12 cellular contexts compared by ENCODE assay signal in genomic region chr6:68559716-68560115, GRCh38.
A peak's percentile ranks its signal among the peaks of the same experiment; 100 is the strongest.
DNase-seq lines count a peak whose midpoint lies in the region; ATAC-seq and TF ChIP-seq lines count a peak whose summit lies in the region.
"Had no signal": no experiment of that assay in that cellular context is flagged by ENCODE, and none has a peak within 500 bp of the region (broad histone marks: within the 10 kb centered on the region; RNA-seq: fewer than 3 reads in every experiment).

No MANE protein-coding gene starts in this region.

- H3K9ac ChIP-seq in mammary epithelial cell (ENCODE audit: insufficient read depth, low read length), result no peak overlapping the region
- H3K9ac ChIP-seq: BLaER1 treated with 17β-estradiol and CSF1 and Interleukin-3, amounts not matched to agents 10 nM and 100 nM had no signal

- H2AFZ ChIP-seq in mammary epithelial cell (ENCODE audit: low read depth, low read length), result no peak overlapping the region

- CTCF ChIA-PET in mammary epithelial cell (lab: Charles Lee; ENCODE audit: low non-redundant PET), result no interaction called here

- no TSS peak for BruUV-seq in mammary epithelial cell (replicated peaks; lab: Mats Ljungman, UMichigan)

- H3K4me3 Mint-ChIP-seq in activated naive CD8-positive, alpha-beta T cell treated with anti-CD3 and anti-CD28 coated beads, Interleukin-2, amount 50 U/mL, for 24 hours, result no peak overlapping the region
- H3K4me3 Mint-ChIP-seq: activated CD8-positive, alpha-beta T cell treated with anti-CD3 and anti-CD28 coated beads, Interleukin-2, amount 10 ng/mL, durations not matched to agents 7 days and 5 days; naive thymus-derived CD8-positive, alpha-beta T cell had no signal

- no peak overlapping the region for H3K27ac ChIP-seq in mammary epithelial cell (ENCODE audit: insufficient read depth, low read depth, low read length)
- H3K27ac ChIP-seq: BLaER1 treated with 17β-estradiol and CSF1 and Interleukin-3, amounts not matched to agents 10 nM and 100 nM; gastroesophageal sphincter had no signal

- no peak for TF ChIP-seq CTCF in mammary epithelial cell (conservative IDR thresholded peaks at IDR 0.05 in 1 of 2, IDR thresholded peaks at IDR 0.05 in 1 of 2; ENCODE audit: extremely low read depth in 1 of 2, insufficient read depth in 1 of 2, low read depth in 1 of 2, low read length in 2 of 2)

- DNase-seq in Caki2 (ENCODE audit: low read depth) (peak; percentile 10), NCI-H1417 (lab: John Stamatoyannopoulos, UW) (peak; percentile 28 to 90 (median 60)), RPMI7951 (ENCODE audit: low read depth) (peak; percentile 1), iPS-NIHi11 (ENCODE audit: low spot score) (peak; percentile 10), T-helper 2 cell (no peak), mammary epithelial cell (no peak)
- DNase-seq in activated naive CD8-positive, alpha-beta T cell treated with anti-CD3 and anti-CD28 coated beads, Interleukin-2, amount 50 U/mL, for 24 hours, result no peak
- DNase-seq: activated CD8-positive, alpha-beta T cell treated with anti-CD3 and anti-CD28 coated beads, Interleukin-2, amount 10 ng/mL, durations not matched to agents 7 days and 5 days; naive thymus-derived CD8-positive, alpha-beta T cell had no signal

- H3K36me3 Mint-ChIP-seq in activated naive CD8-positive, alpha-beta T cell treated with anti-CD3 and anti-CD28 coated beads, Interleukin-2, amount 50 U/mL, for 24 hours (ENCODE audit: low read depth), result no peaks in the 10 kb centered on the region
- H3K36me3 Mint-ChIP-seq: naive thymus-derived CD8-positive, alpha-beta T cell had no signal

- H3K9me3 ChIP-seq in mammary epithelial cell (replicated peaks; ENCODE audit: insufficient read depth, low read length), result no peaks in the 10 kb centered on the region
- H3K9me3 ChIP-seq: BLaER1 treated with 17β-estradiol and CSF1 and Interleukin-3, amounts not matched to agents 10 nM and 100 nM; gastroesophageal sphincter had no signal

- 81% methylated on average over 5 of the region's 5 CpGs for WGBS in mammary epithelial cell (ENCODE audit: low coverage, missing lambda C conversion rate)

- no peaks in the 10 kb centered on the region for H3K4me1 ChIP-seq in mammary epithelial cell (ENCODE audit: insufficient read depth, low read length)
- H3K4me1 ChIP-seq: gastroesophageal sphincter had no signal

- in situ Hi-C loops in Caki2 (cut with HindIII; ENCODE audit: low pct_unique_long_range_greater_than_20kb, low sequenced_read_pairs), result no loop called here
- in situ Hi-C loops in mammary epithelial cell (cut with MboI; ENCODE audit: low sequenced_read_pairs in 2 of 2), result no loop called here

- no peaks in the 10 kb centered on the region for H3K79me2 ChIP-seq in mammary epithelial cell (ENCODE audit: insufficient read depth, low read length)

- no peak overlapping the region for H3K4me2 ChIP-seq in mammary epithelial cell (ENCODE audit: insufficient read depth, low read depth, low read length)

- no peak for ATAC-seq in GM19455 (IDR thresholded peaks at IDR 0.05; ENCODE audit: unreplicated experiment)
- no peak for ATAC-seq in activated naive CD8-positive, alpha-beta T cell treated with anti-CD3 and anti-CD28 coated beads, Interleukin-2, amount 50 U/mL, for 24 hours
- ATAC-seq: activated CD8-positive, alpha-beta T cell treated with anti-CD3 and anti-CD28 coated beads, Interleukin-2, amount 10 ng/mL, durations not matched to agents 7 days and 5 days; gastroesophageal sphincter; naive thymus-derived CD8-positive, alpha-beta T cell had no signal

- dilution Hi-C loops in mammary epithelial cell (cut with HindIII; ENCODE audit: low sequenced_read_pairs), result no loop called here

- no peaks in the 10 kb centered on the region for H4K20me1 ChIP-seq in mammary epithelial cell (ENCODE audit: insufficient read depth, low read length)
- H4K20me1 ChIP-seq: BLaER1 treated with 17β-estradiol and CSF1 and Interleukin-3, amounts not matched to agents 10 nM and 100 nM had no signal

- H3K4me1 Mint-ChIP-seq in activated naive CD8-positive, alpha-beta T cell treated with anti-CD3 and anti-CD28 coated beads, Interleukin-2, amount 50 U/mL, for 24 hours, result no peaks in the 10 kb centered on the region
- H3K4me1 Mint-ChIP-seq: naive thymus-derived CD8-positive, alpha-beta T cell had no signal

- no peak overlapping the region for H3K27ac Mint-ChIP-seq in activated naive CD8-positive, alpha-beta T cell treated with anti-CD3 and anti-CD28 coated beads, Interleukin-2, amount 50 U/mL, for 24 hours
- H3K27ac Mint-ChIP-seq: activated CD8-positive, alpha-beta T cell treated with anti-CD3 and anti-CD28 coated beads, Interleukin-2, amount 10 ng/mL, durations not matched to agents 7 days and 5 days; naive thymus-derived CD8-positive, alpha-beta T cell had no signal

- H3K27me3 Mint-ChIP-seq in activated naive CD8-positive, alpha-beta T cell treated with anti-CD3 and anti-CD28 coated beads, Interleukin-2, amount 50 U/mL, for 24 hours, result no peaks in the 10 kb centered on the region
- H3K27me3 Mint-ChIP-seq: naive thymus-derived CD8-positive, alpha-beta T cell had no signal

- intact Hi-C loops in mammary epithelial cell (cut with micrococcal nuclease), result no loop called here

- no peaks in the 10 kb centered on the region for H3K9me3 Mint-ChIP-seq in activated naive CD8-positive, alpha-beta T cell treated with anti-CD3 and anti-CD28 coated beads, Interleukin-2, amount 50 U/mL, for 24 hours

- no peaks in the 10 kb centered on the region for H3K27me3 ChIP-seq in mammary epithelial cell (ENCODE audit: insufficient read depth, low read length)
- H3K27me3 ChIP-seq: BLaER1 treated with 17β-estradiol and CSF1 and Interleukin-3, amounts not matched to agents 10 nM and 100 nM; gastroesophageal sphincter had no signal

- H3K4me3 ChIP-seq in mammary epithelial cell (replicated peaks in 1 of 3; ENCODE audit: insufficient read depth in 1 of 3, low read depth in 2 of 3, low read length in 3 of 3), result no peak overlapping the region
- H3K4me3 ChIP-seq: BLaER1 treated with 17β-estradiol and CSF1 and Interleukin-3, amounts not matched to agents 10 nM and 100 nM; gastroesophageal sphincter had no signal

- H3K36me3 ChIP-seq in mammary epithelial cell (ENCODE audit: insufficient read depth, low read length), result no peaks in the 10 kb centered on the region
- H3K36me3 ChIP-seq: BLaER1 treated with 17β-estradiol and CSF1 and Interleukin-3, amounts not matched to agents 10 nM and 100 nM; gastroesophageal sphincter had no signal

Comparison
In these comparisons a context has a peak if more than half of its experiments do, and no peak if none do; other contexts are left out.
1. DNase-seq: peak in Caki2 (single experiment), NCI-H1417 (3 of 3), RPMI7951 (single experiment) and iPS-NIHi11 (single experiment); none in T-helper 2 cell (0 of 5), mammary epithelial cell (single experiment) and activated naive CD8-positive, alpha-beta T cell treated with anti-CD3 and anti-CD28 coated beads, Interleukin-2, amount 50 U/mL, for 24 hours (single experiment).